23 cellular contexts compared by ENCODE assay signal in genomic region chr9:82423700-82424099, GRCh38.
"Had no signal": no experiment of that assay in that cellular context is flagged by ENCODE, and none has a peak within 500 bp of the region (broad histone marks: within the 10 kb centered on the region; RNA-seq: fewer than 3 reads in every experiment).

No MANE protein-coding gene starts in this region.

- H3K4me3 ChIP-seq: lower lobe of right lung, ovary, right atrium auricular region, skin epidermis, spleen, tibial nerve, upper lobe of left lung, vagina had no signal

- H3K27me3 ChIP-seq: ovary, right atrium auricular region, spleen, tibial nerve, upper lobe of left lung, vagina had no signal

- H3K9me3 ChIP-seq: lower lobe of right lung, ovary, right atrium auricular region, tibial nerve, upper lobe of left lung, vagina had no signal

- DNase-seq: head of caudate nucleus; hypothalamus; immature natural killer cell; kidney; left ventricle myocardium superior; lower lobe of right lung; mammary epithelial cell; mesenchymal stem cell; naive thymus-derived CD4-positive, alpha-beta T cell; ovary; spleen; stimulated activated CD4-positive, alpha-beta T cell treated with anti-CD3 and anti-CD28 coated beads, Interleukin-4, amount 100 ng/mL, for 24 hours; stimulated activated naive CD4-positive, alpha-beta T cell; substantia nigra; upper lobe of left lung had no signal

- H3K27ac ChIP-seq: lower lobe of right lung, ovary, right atrium auricular region, skin epidermis, spleen, tibial nerve, upper lobe of left lung, vagina had no signal

- H3K4me1 ChIP-seq: lower lobe of right lung, right atrium auricular region, spleen, upper lobe of left lung, vagina had no signal

- H3K36me3 ChIP-seq: lower lobe of right lung, ovary, right atrium auricular region, spleen, tibial nerve, upper lobe of left lung, vagina had no signal

- FAIRE-seq: islet of Langerhans, kidney had no signal

- ATAC-seq: left ventricle myocardium superior; lower lobe of right lung; naive thymus-derived CD4-positive, alpha-beta T cell; natural killer cell treated with Interleukin-12 subunit alpha and Interleukin-12 subunit beta and Interleukin-15 and Interleukin-18, amount 100 ng/mL, for 72 hours; sciatic nerve; stimulated activated effector memory CD8-positive, alpha-beta T cell treated with anti-CD3 and anti-CD28 coated beads, Interleukin-12 subunit alpha, Interleukin-12 subunit beta, amount 100 ng/mL, for 72 hours had no signal
